9 cellular contexts compared by ENCODE assay signal in the genomic region with DNA sequence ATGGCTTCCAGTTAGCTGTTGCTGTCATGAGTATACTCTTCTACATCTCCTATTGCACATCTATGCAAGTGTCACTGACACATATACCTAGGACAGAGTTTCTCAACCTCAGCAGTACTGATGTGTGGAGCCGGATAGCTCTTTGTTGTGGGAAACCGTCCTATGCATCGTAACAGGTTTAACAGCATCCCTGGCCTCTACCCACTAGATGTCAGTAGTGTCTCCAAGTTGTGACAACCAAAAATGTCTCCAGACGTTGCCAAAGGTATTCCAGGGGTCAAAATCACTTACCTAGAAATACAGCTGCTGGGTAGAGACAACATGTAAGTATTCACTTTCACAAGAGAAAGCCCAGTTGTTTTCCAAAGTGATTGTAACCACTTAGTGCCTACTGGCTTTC.
DNase-seq lines count a peak whose midpoint lies in the region; ATAC-seq and TF ChIP-seq lines count a peak whose summit lies in the region.
"Had no signal": no experiment of that assay in that cellular context is flagged by ENCODE, and none has a peak within 500 bp of the region (broad histone marks: within the 10 kb centered on the region; RNA-seq: fewer than 3 reads in every experiment).

No MANE protein-coding gene starts in this region.

- H3K4me3 ChIP-seq in ascending aorta (no peak overlapping the region), left lung (no peak overlapping the region)

- H3K27me3 Mint-ChIP-seq in effector memory CD8-positive, alpha-beta T cell, result no peaks in the 10 kb centered on the region
- H3K27me3 Mint-ChIP-seq: IgD-negative memory B cell had no signal

- peak; percentile 90 for ATAC-seq in left lung
- no peak for ATAC-seq in HG03342 (IDR thresholded peaks at IDR 0.05; ENCODE audit: unreplicated experiment)
- no peak for ATAC-seq in effector memory CD8-positive, alpha-beta T cell (replicated peaks)
- ATAC-seq in HG02870 (IDR thresholded peaks at IDR 0.05; ENCODE audit: unreplicated experiment), result no peak

- H3K9me3 ChIP-seq in ascending aorta (no peaks in the 10 kb centered on the region), left lung (no peaks in the 10 kb centered on the region)

- peaks cover 3 to 20% of the 10 kb centered on the region in 2 donors for H3K9me3 Mint-ChIP-seq in effector memory CD8-positive, alpha-beta T cell

- H3K27me3 ChIP-seq in ascending aorta (no peaks in the 10 kb centered on the region), left lung (no peaks in the 10 kb centered on the region)

- H3K4me1 Mint-ChIP-seq in effector memory CD8-positive, alpha-beta T cell (ENCODE audit: low read depth in 2 of 2), result no peaks in the 10 kb centered on the region
- H3K4me1 Mint-ChIP-seq: IgD-negative memory B cell had no signal

- H3K27ac ChIP-seq in ascending aorta (no peak overlapping the region), left lung (no peak overlapping the region)

- intact Hi-C loops in ascending aorta (cut with DNase I) (loop anchor here (2.0 kb wide), 1 partner anchor 828 kb away; no protein-coding TSS in a partner anchor), left lung (cut with DNase I) (no loop called here)

- H3K36me3 ChIP-seq in ascending aorta (no peaks in the 10 kb centered on the region), left lung (no peaks in the 10 kb centered on the region)

- H3K36me3 Mint-ChIP-seq in effector memory CD8-positive, alpha-beta T cell (ENCODE audit: insufficient read depth), result no peaks in the 10 kb centered on the region
- H3K36me3 Mint-ChIP-seq: IgD-negative memory B cell had no signal

- TF ChIP-seq CTCF in ascending aorta (IDR thresholded peaks at IDR 0.05), result peak; percentile 29 to 57 (median 48)
- peak; percentile 19 to 50 for TF ChIP-seq CTCF in left lung (IDR thresholded peaks at IDR 0.05)

- no peak overlapping the region for H3K4me3 Mint-ChIP-seq in effector memory CD8-positive, alpha-beta T cell
- H3K4me3 Mint-ChIP-seq: IgD-negative memory B cell had no signal

- H3K4me1 ChIP-seq in ascending aorta (peaks cover 0 to 4% of the 10 kb centered on the region in 2 donors), left lung (no peaks in the 10 kb centered on the region)

- DNase-seq in ELR (ENCODE audit: low read depth) (peak; percentile 25), NCI-H146 (lab: John Stamatoyannopoulos, UW) (peak; percentile 64), ascending aorta (ENCODE audit: low spot score in 2 of 2) (peak in 1 of 2 donors; percentile 63), left lung (no peak), cortex of kidney (lab: John Stamatoyannopoulos, UW) (no peak)
- DNase-seq in effector memory CD8-positive, alpha-beta T cell, result no peak

- no peak overlapping the region for H3K27ac Mint-ChIP-seq in effector memory CD8-positive, alpha-beta T cell
- H3K27ac Mint-ChIP-seq: IgD-negative memory B cell had no signal

Comparison
In these comparisons a context has a peak if more than half of its experiments do, and no peak if none do; other contexts are left out.
1. DNase-seq: peak in ELR (single experiment) and NCI-H146 (single experiment); none in left lung (0 of 2), cortex of kidney (single experiment) and effector memory CD8-positive, alpha-beta T cell (0 of 3).